In genomic region chr20:3818155-3819151, GRCh38 we compare ENCODE assay signal across 8 cellular contexts. TPM values are rescaled to one million over a fixed set of nuclear protein-coding genes. Genes with fewer than 3 reads are reported as not detected.
DNase-seq lines count a peak whose midpoint lies in the region; ATAC-seq and TF ChIP-seq lines count a peak whose summit lies in the region.

No MANE protein-coding gene starts in this region.

- H3K36me3 ChIP-seq in Caco-2 (ENCODE audit: control insufficient read depth, insufficient read depth, low read length): peaks cover 4% of the 10 kb centered on the region
- H3K36me3 ChIP-seq in breast epithelium: peaks cover under 1% of the 10 kb centered on the region

- TF ChIP-seq CTCF in Caco-2 (IDR thresholded peaks at IDR 0.05; ENCODE audit: insufficient read depth in 1 of 2, low read depth in 1 of 2, low read length in 1 of 2, severe bottlenecking in 1 of 2, unreplicated experiment in 1 of 2) (peak; percentile 75 to 90), HFFc6 (IDR thresholded peaks at IDR 0.05) (peak; percentile 90), breast epithelium (IDR thresholded peaks at IDR 0.05) (peak; percentile 52 to 73 (median 62))

- H3K4me1 ChIP-seq in Caco-2 (peaks cover 15% of the 10 kb centered on the region), breast epithelium (peaks cover 0 to 4% of the 10 kb centered on the region in 2 donors)

- H3K27me3 Mint-ChIP-seq in Caco-2 (ENCODE audit: insufficient read depth, unreplicated experiment): no peaks in the 10 kb centered on the region
- no peaks in the 10 kb centered on the region; the same call in 1 of the 2 replicates for H3K27me3 Mint-ChIP-seq in HFFc6 (ENCODE audit: insufficient read depth)

- BruUV-seq in Caco-2 (replicated peaks; lab: Mats Ljungman, UMichigan): no TSS peak

- TF ChIP-seq POLR2A in breast epithelium (IDR thresholded peaks at IDR 0.05): no peak

- POLR2A ChIA-PET in Caco-2 (lab: Charles Lee): interaction anchor here (0.5 to 1.2 kb wide), 7 partner anchors 8 to 51 kb away, joined by 3 to 7 read pairs (median 4); partner anchors contain the start of genes ADISSP and CENPB

- ATAC-seq in left colon (peak; percentile 48), GM18909 (IDR thresholded peaks at IDR 0.05; ENCODE audit: poor library complexity, unreplicated experiment) (no peak), HG03571 (IDR thresholded peaks at IDR 0.05; ENCODE audit: unreplicated experiment) (no peak)

- H3K9me3 ChIP-seq in Caco-2 (no peaks in the 10 kb centered on the region), breast epithelium (no peaks in the 10 kb centered on the region)

- peak; percentile 85 to 86 for DNase-seq in Caco-2
- peak; percentile 85 for DNase-seq in HFFc6
- peak; percentile 31 for DNase-seq in NOMO-1 treated with DMSO at 0.1 percent for 48 hours (lab: John Stamatoyannopoulos, UW; ENCODE audit: unreplicated experiment)
- DNase-seq in breast epithelium (ENCODE audit: low spot score in 2 of 2): peak in 1 of 2 donors; percentile 67
- DNase-seq in left colon: peak; percentile 79 to 83
- peak; percentile 64 for DNase-seq in superior temporal gyrus (ENCODE audit: extremely low spot score)

- intact Hi-C loops in Caco-2 (cut with micrococcal nuclease; ENCODE audit: unreplicated experiment) (loop anchor here (1.0 kb wide), 1 partner anchor 18 kb away; no protein-coding TSS in a partner anchor), breast epithelium (cut with DNase I; ENCODE audit: low total_unique reads) (loop anchor here (10.0 kb wide), 1 partner anchor 116 kb away; no protein-coding TSS in a partner anchor), left colon (cut with DNase I, micrococcal nuclease) (no loop called here)

- CTCF ChIA-PET in Caco-2 (lab: Charles Lee): interaction anchor here (0.5 to 1.8 kb wide), 13 partner anchors 9 to 142 kb away, joined by 3 to 27 read pairs (median 7); partner anchors contain the start of genes ADISSP, CDC25B, CENPB and SPEF1

- peak overlapping the region; percentile 97 for H3K27ac Mint-ChIP-seq in Caco-2 (ENCODE audit: unreplicated experiment)
- peak overlapping the region; percentile 82 for H3K27ac Mint-ChIP-seq in HFFc6

- peaks cover 21% of the 10 kb centered on the region for H3K36me3 Mint-ChIP-seq in Caco-2 (ENCODE audit: insufficient read depth, unreplicated experiment)
- peaks cover 13% of the 10 kb centered on the region; the same call in 1 of the 2 replicates for H3K36me3 Mint-ChIP-seq in HFFc6 (ENCODE audit: low read depth)

- H3K9me3 Mint-ChIP-seq in Caco-2 (ENCODE audit: unreplicated experiment) (no peaks in the 10 kb centered on the region), HFFc6 (no peaks in the 10 kb centered on the region)

- H3K4me3 ChIP-seq in Caco-2 (ENCODE audit: low read depth, low read length): no peak overlapping the region
- no peak overlapping the region for H3K4me3 ChIP-seq in breast epithelium

- peak overlapping the region; percentile 31 to 75 for H3K27ac ChIP-seq in breast epithelium

- H3K4me1 Mint-ChIP-seq in Caco-2 (ENCODE audit: low read depth, unreplicated experiment) (peaks cover 7% of the 10 kb centered on the region), HFFc6 (ENCODE audit: low read depth) (peaks cover 32% of the 10 kb centered on the region)

- H3K27me3 ChIP-seq in Caco-2 (replicated peaks; ENCODE audit: control insufficient read depth, insufficient read depth, low read length) (no peaks in the 10 kb centered on the region), breast epithelium (no peaks in the 10 kb centered on the region)

- H3K4me3 Mint-ChIP-seq in Caco-2 (ENCODE audit: unreplicated experiment): peak overlapping the region; percentile 58
- H3K4me3 Mint-ChIP-seq in HFFc6: no peak overlapping the region

RNA-seq across cellular contexts. Expression of gene AP5S1, which starts 1.9 kb away (rescaled TPM):
- total RNA-seq in Caco-2 (2022): 14.9 and 17.3 TPM in 2 replicates
- 10 to 100 TPM; 17.7 to 21.7 (median 19.4) TPM for total RNA-seq in HFFc6 (2021; fragmentation: NEBNext Ultra II Directional; extraction: Animal tissue kit (Norgen Biotek cat#: 25700))
- 10 to 100 TPM; 11.1 to 13.8 (median 11.8) TPM for total RNA-seq in breast epithelium
- total RNA-seq in left colon: 10 to 100 TPM; 14.2 to 19.3 TPM

RNA-seq across cellular contexts. Expression of gene CDC25B, which starts 22.3 kb away (rescaled TPM):
- total RNA-seq in Caco-2 (2022) (59.0 and 66.7 TPM in 2 replicates), breast epithelium (10 to 100 TPM; 18.1 to 25.0 (median 22.0) TPM), left colon (10 to 100 TPM; 19.5 to 33.5 TPM)
- 10 to 100 TPM; 44.9 to 92.6 (median 84.5) TPM for total RNA-seq in HFFc6 (2021; fragmentation: NEBNext Ultra II Directional; extraction: Animal tissue kit (Norgen Biotek cat#: 25700))

RNA-seq across cellular contexts. Expression of gene MAVS, which starts 28.2 kb away (rescaled TPM):
- total RNA-seq in Caco-2 (2022) (49.3 and 56.4 TPM in 2 replicates), breast epithelium (10 to 100 TPM; 23.3 to 32.3 (median 24.6) TPM), left colon (10 to 100 TPM; 72.1 to 74.0 TPM)
- 10 to 100 TPM; 38.8 to 44.8 (median 40.6) TPM for total RNA-seq in HFFc6 (2021; fragmentation: NEBNext Ultra II Directional; extraction: Animal tissue kit (Norgen Biotek cat#: 25700))

RNA-seq across cellular contexts. Expression of gene CENPB, which starts 31.9 kb away (rescaled TPM):
- total RNA-seq in Caco-2 (2022) (72.7 and 84.3 TPM in 2 replicates), breast epithelium (10 to 100 TPM; 55.5 to 69.8 (median 68.2) TPM), left colon (10 to 100 TPM; 80.5 to 82.2 TPM)
- total RNA-seq in HFFc6 (2021; fragmentation: NEBNext Ultra II Directional; extraction: Animal tissue kit (Norgen Biotek cat#: 25700)): 100 to 1,000 TPM; 109 to 128 (median 117) TPM

RNA-seq across cellular contexts. Expression of gene SPEF1, which starts 37.2 kb away (rescaled TPM):
- total RNA-seq in Caco-2 (2022) (not detected in 2 replicates), breast epithelium (under 1 TPM in 2 of 3 donors, not detected in 1; 0.33 to 0.88 TPM), left colon (under 1 TPM in 1 of 2 donors, not detected in 1; 0.14 TPM)
- total RNA-seq in HFFc6 (2021; fragmentation: NEBNext Ultra II Directional; extraction: Animal tissue kit (Norgen Biotek cat#: 25700)): under 1 TPM in 5 of 6 experiments, not detected in 1; 0.19 to 0.48 (median 0.36) TPM

Comparison
In these comparisons a context has a peak if more than half of its experiments do, and no peak if none do; other contexts are left out.
1. intact Hi-C loops: an anchor here in Caco-2 (1.0 kb wide) and breast epithelium (10.0 kb wide); none called in left colon.